23 cellular contexts compared by ENCODE assay signal in genomic region chr17:81542431-81543338, GRCh38. TPM values are rescaled to one million over a fixed set of nuclear protein-coding genes. Genes with fewer than 3 reads are reported as not detected.
"Had no signal": no experiment of that assay in that cellular context is flagged by ENCODE, and none has a peak within 500 bp of the region (broad histone marks: within the 10 kb centered on the region; RNA-seq: fewer than 3 reads in every experiment).

No MANE protein-coding gene starts in this region.

- H3K4me3 ChIP-seq: coronary artery, gastrocnemius medialis, left lung, mucosa of descending colon, ovary, sigmoid colon, stomach had no signal

- H3K4me3 Mint-ChIP-seq: activated T-cell treated with anti-CD3 and anti-CD28 coated beads, Interleukin-2, amount 50 U/mL, for 72 hours; memory B cell; neural crest cell; stimulated activated effector memory CD8-positive, alpha-beta T cell treated with anti-CD3 and anti-CD28 coated beads, Interleukin-12 subunit alpha, Interleukin-12 subunit beta, amount 100 ng/mL, for 72 hours; T-helper 17 cell had no signal

- FAIRE-seq: keratinocyte had no signal

- H3K27me3 ChIP-seq: gastrocnemius medialis, ovary had no signal

- ATAC-seq: activated T-cell treated with anti-CD3 and anti-CD28 coated beads, Interleukin-2, amount 50 U/mL, for 72 hours; esophagus mucosa; gastrocnemius medialis; left lung; mucosa of descending colon; stimulated activated effector memory CD8-positive, alpha-beta T cell treated with anti-CD3 and anti-CD28 coated beads, Interleukin-12 subunit alpha, Interleukin-12 subunit beta, amount 100 ng/mL, for 72 hours; T-helper 17 cell had no signal

- H3K27ac Mint-ChIP-seq: activated T-cell treated with anti-CD3 and anti-CD28 coated beads, Interleukin-2, amount 50 U/mL, for 72 hours; memory B cell; naive B cell; stimulated activated effector memory CD8-positive, alpha-beta T cell treated with anti-CD3 and anti-CD28 coated beads, Interleukin-12 subunit alpha, Interleukin-12 subunit beta, amount 100 ng/mL, for 72 hours; T-helper 17 cell had no signal

- H3K9me3 ChIP-seq: gastrocnemius medialis, left lung, mucosa of descending colon, ovary, sigmoid colon, stomach had no signal

- H3K36me3 ChIP-seq: ovary had no signal

- DNase-seq: activated CD4-positive, alpha-beta T cell treated with anti-CD3 and anti-CD28 coated beads for 1 hour; activated effector memory CD4-positive, alpha-beta T cell treated with anti-CD3 and anti-CD28 coated beads, Interleukin-2, amount 50 U/mL, for 16 hours; activated naive CD4-positive, alpha-beta T cell treated with anti-CD3 and anti-CD28 coated beads, Interleukin-2, amount 50 U/mL, for 16 hours; activated T-cell treated with anti-CD3 and anti-CD28 coated beads, Interleukin-2, amount 50 U/mL, for 72 hours; aorta; gastrocnemius medialis; head of caudate nucleus; mucosa of descending colon; naive B cell; ovary; sigmoid colon; stimulated activated CD4-positive, alpha-beta T cell treated with anti-CD3 and anti-CD28 coated beads, Interleukin-4, amount 100 ng/mL, for 24 hours; stomach; T-helper 17 cell; trophoblast cell had no signal

- H3K27ac ChIP-seq: coronary artery, gastrocnemius medialis, left lung, ovary, sigmoid colon, stomach, VCaP had no signal

- H3K9me3 Mint-ChIP-seq: activated T-cell treated with anti-CD3 and anti-CD28 coated beads, Interleukin-2, amount 50 U/mL, for 72 hours; memory B cell; naive B cell; neural crest cell; stimulated activated effector memory CD8-positive, alpha-beta T cell treated with anti-CD3 and anti-CD28 coated beads, Interleukin-12 subunit alpha, Interleukin-12 subunit beta, amount 100 ng/mL, for 72 hours had no signal

RNA-seq across cellular contexts. Expression of gene FSCN2, which starts 14.5 kb away (rescaled TPM):
- polyA plus RNA-seq: keratinocyte had no signal
